ENCODE assay signal across 8 cellular contexts in the genomic region with DNA sequence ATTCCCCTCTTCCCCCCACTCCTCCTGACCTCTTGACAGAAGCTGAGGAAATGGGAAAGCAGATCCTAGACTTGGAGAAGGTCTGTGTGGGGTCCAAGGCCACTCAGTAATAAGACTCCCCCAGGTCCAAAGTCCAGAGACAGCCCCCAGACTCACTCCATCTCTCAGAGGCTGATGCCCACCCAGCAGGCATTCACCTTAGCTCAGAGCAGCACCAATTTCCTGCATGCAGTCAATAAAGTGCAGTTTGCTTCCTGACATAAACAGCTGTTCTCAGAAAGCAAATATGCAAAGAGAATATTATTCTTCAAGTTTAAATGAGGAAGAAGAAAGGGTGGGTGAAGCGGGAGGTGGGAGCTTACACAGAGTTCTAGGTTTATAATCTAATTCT.
DNase-seq lines count a peak whose midpoint lies in the region; ATAC-seq and TF ChIP-seq lines count a peak whose summit lies in the region.

No MANE protein-coding gene starts in this region.

- TF ChIP-seq CTCF in Calu3 (IDR thresholded peaks at IDR 0.05; ENCODE audit: unreplicated experiment) = no peak
- TF ChIP-seq CTCF in mammary epithelial cell (conservative IDR thresholded peaks at IDR 0.05 in 1 of 2, IDR thresholded peaks at IDR 0.05 in 1 of 2; ENCODE audit: extremely low read depth in 1 of 2, insufficient read depth in 1 of 2, low read depth in 1 of 2, low read length in 2 of 2) = no peak
- TF ChIP-seq CTCF in neural progenitor cell (IDR thresholded peaks at IDR 0.05) = no peak
- TF ChIP-seq CTCF in foreskin keratinocyte (conservative IDR thresholded peaks at IDR 0.05) = no peak
- no peak for TF ChIP-seq CTCF in progenitor cell of endocrine pancreas (IDR thresholded peaks at IDR 0.05; ENCODE audit: unreplicated experiment)

- no peaks in the 10 kb centered on the region for H3K27me3 Mint-ChIP-seq in Calu3 (ENCODE audit: unreplicated experiment)
- H3K27me3 Mint-ChIP-seq in neural progenitor cell (ENCODE audit: insufficient read depth, low read depth) = peaks cover 5% of the 10 kb centered on the region
- no peaks in the 10 kb centered on the region for H3K27me3 Mint-ChIP-seq in progenitor cell of endocrine pancreas

- H3K9me3 Mint-ChIP-seq in Calu3 (ENCODE audit: low read depth, unreplicated experiment) = no peaks in the 10 kb centered on the region
- H3K9me3 Mint-ChIP-seq in neural progenitor cell = no peaks in the 10 kb centered on the region
- no peaks in the 10 kb centered on the region for H3K9me3 Mint-ChIP-seq in progenitor cell of endocrine pancreas (ENCODE audit: low read depth)

- intact Hi-C loops in Calu3 (cut with micrococcal nuclease; ENCODE audit: unreplicated experiment) (loop anchor here (1.0 kb wide), 1 partner anchor 25 kb away; no protein-coding TSS in a partner anchor), mammary epithelial cell (cut with micrococcal nuclease) (no loop called here)

- in situ Hi-C loops in mammary epithelial cell (cut with MboI; ENCODE audit: low sequenced_read_pairs in 2 of 2) = no loop called here

- CTCF ChIA-PET in Calu3 (lab: Charles Lee) = interaction anchor here (0.8 to 1.2 kb wide), 4 partner anchors 19 to 34 kb away, joined by 3 to 5 read pairs (median 4); no protein-coding TSS in a partner anchor
- CTCF ChIA-PET in mammary epithelial cell (lab: Charles Lee; ENCODE audit: low non-redundant PET) = no interaction called here

- peak overlapping the region; percentile 59 for H3K4me3 Mint-ChIP-seq in Calu3 (ENCODE audit: low read depth, unreplicated experiment)
- no peak overlapping the region for H3K4me3 Mint-ChIP-seq in neural progenitor cell
- no peak overlapping the region for H3K4me3 Mint-ChIP-seq in progenitor cell of endocrine pancreas (ENCODE audit: low read depth)

- H3K4me2 ChIP-seq in mammary epithelial cell (ENCODE audit: insufficient read depth, low read depth, low read length) (peak overlapping the region; percentile 68), neural progenitor cell (no peak overlapping the region)

- no peaks in the 10 kb centered on the region for H4K20me1 ChIP-seq in mammary epithelial cell (ENCODE audit: insufficient read depth, low read length)
- H4K20me1 ChIP-seq in neural progenitor cell (ENCODE audit: low read depth) = no peaks in the 10 kb centered on the region

- H3K79me2 ChIP-seq in mammary epithelial cell (ENCODE audit: insufficient read depth, low read length) (no peaks in the 10 kb centered on the region), neural progenitor cell (ENCODE audit: low read depth) (no peaks in the 10 kb centered on the region)

- peaks cover 5% of the 10 kb centered on the region for H3K4me1 ChIP-seq in mammary epithelial cell (ENCODE audit: insufficient read depth, low read length)
- peaks cover 24% of the 10 kb centered on the region for H3K4me1 ChIP-seq in neural progenitor cell
- H3K4me1 ChIP-seq in foreskin keratinocyte = no peaks in the 10 kb centered on the region

- H3K9me3 ChIP-seq in mammary epithelial cell (replicated peaks; ENCODE audit: insufficient read depth, low read length) (no peaks in the 10 kb centered on the region), neural progenitor cell (ENCODE audit: low read depth) (no peaks in the 10 kb centered on the region)

- H3K36me3 Mint-ChIP-seq in Calu3 (ENCODE audit: insufficient read depth, unreplicated experiment) (peaks cover 10% of the 10 kb centered on the region), neural progenitor cell (no peaks in the 10 kb centered on the region), progenitor cell of endocrine pancreas (ENCODE audit: insufficient read depth) (no peaks in the 10 kb centered on the region)

- WGBS in mammary epithelial cell (ENCODE audit: low coverage, missing lambda C conversion rate) = 82% methylated on average over 1 of the region's 1 CpG

- H3K27ac Mint-ChIP-seq in Calu3 (ENCODE audit: unreplicated experiment) (peak overlapping the region; percentile 55), neural progenitor cell (peak overlapping the region; percentile 57), progenitor cell of endocrine pancreas (no peak overlapping the region)

- H3K27ac ChIP-seq in mammary epithelial cell (ENCODE audit: insufficient read depth, low read depth, low read length) (peak overlapping the region; percentile 34), neural progenitor cell (no peak overlapping the region), foreskin keratinocyte (no peak overlapping the region)

- H3K36me3 ChIP-seq in mammary epithelial cell (ENCODE audit: insufficient read depth, low read length) (no peaks in the 10 kb centered on the region), neural progenitor cell (no peaks in the 10 kb centered on the region)

- H3K27me3 ChIP-seq in mammary epithelial cell (ENCODE audit: insufficient read depth, low read length) = no peaks in the 10 kb centered on the region
- no peaks in the 10 kb centered on the region for H3K27me3 ChIP-seq in neural progenitor cell
- no peaks in the 10 kb centered on the region for H3K27me3 ChIP-seq in foreskin keratinocyte

- H2AFZ ChIP-seq in mammary epithelial cell (ENCODE audit: low read depth, low read length) (peak overlapping the region; percentile 96), neural progenitor cell (replicated peaks) (peak overlapping the region; percentile 46)

- BruUV-seq in Calu3 (replicated peaks; lab: Mats Ljungman, UMichigan) = no TSS peak
- BruUV-seq in mammary epithelial cell (replicated peaks; lab: Mats Ljungman, UMichigan) = no TSS peak

- H3F3A ChIP-seq in neural progenitor cell (ENCODE audit: low read depth) = no peaks in the 10 kb centered on the region

- peak overlapping the region in 1 of 3 experiments; percentile 31 for H3K4me3 ChIP-seq in mammary epithelial cell (replicated peaks in 1 of 3; ENCODE audit: insufficient read depth in 1 of 3, low read depth in 2 of 3, low read length in 3 of 3)
- no peak overlapping the region for H3K4me3 ChIP-seq in neural progenitor cell

- DNase-seq in Calu3 (no peak), mammary epithelial cell (no peak), neural progenitor cell (ENCODE audit: low spot score) (no peak), foreskin keratinocyte (no peak), progenitor cell of endocrine pancreas (ENCODE audit: low spot score, unreplicated experiment) (no peak), NCI-H2227 treated with DMSO at 0.1 percent for 48 hours (lab: John Stamatoyannopoulos, UW) (no peak)

- ATAC-seq in HG03432 (IDR thresholded peaks at IDR 0.05; ENCODE audit: unreplicated experiment) = peak; percentile 13
- ATAC-seq in foreskin keratinocyte = no peak
- ATAC-seq in HG03196 (IDR thresholded peaks at IDR 0.05; ENCODE audit: unreplicated experiment) = no peak

- H3K9ac ChIP-seq in mammary epithelial cell (ENCODE audit: insufficient read depth, low read length) = peak overlapping the region; percentile 33
- no peak overlapping the region for H3K9ac ChIP-seq in neural progenitor cell

- dilution Hi-C loops in mammary epithelial cell (cut with HindIII; ENCODE audit: low sequenced_read_pairs) = no loop called here

- H3K4me1 Mint-ChIP-seq in Calu3 (ENCODE audit: low read depth, unreplicated experiment) = peaks cover 46% of the 10 kb centered on the region
- H3K4me1 Mint-ChIP-seq in neural progenitor cell = peaks cover 41% of the 10 kb centered on the region
- H3K4me1 Mint-ChIP-seq in progenitor cell of endocrine pancreas (ENCODE audit: low read depth) = peaks cover 39% of the 10 kb centered on the region
